ENCODE assay signal across 1 cellular context in the genomic region with DNA sequence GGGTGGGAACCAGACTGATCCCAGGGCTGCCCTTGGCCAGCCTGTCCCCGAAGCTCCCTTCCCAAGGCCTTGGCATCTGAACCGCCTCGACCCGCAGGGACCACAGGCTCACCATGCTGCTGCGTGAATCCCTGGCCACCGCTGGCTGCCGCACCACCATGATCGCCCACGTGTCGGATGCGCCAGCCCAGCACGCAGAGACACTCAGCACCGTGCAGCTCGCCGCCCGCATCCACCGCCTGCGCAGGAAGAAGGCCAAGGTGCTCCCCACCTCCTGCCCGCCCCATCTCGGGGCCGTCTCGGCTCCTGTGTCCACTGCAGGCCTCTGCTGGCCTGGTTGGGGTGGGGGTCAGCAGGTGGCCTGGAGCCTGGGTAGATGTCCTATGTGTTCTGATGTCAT.
TF ChIP-seq lines count a peak whose summit lies in the region.

No MANE protein-coding gene starts in this region.

TF ChIP-seq in H1, 55 proteins besides CTCF, POLR2A, EP300 and RAD21:
- TF ChIP-seq SIN3A (conservative IDR thresholded peaks at IDR 0.05 in 1 of 2, IDR thresholded peaks at IDR 0.05 in 1 of 2; ENCODE audit: low read depth in 1 of 2, low read length in 2 of 2) (no peak), KDM5A (IDR thresholded peaks at IDR 0.05; ENCODE audit: low read length) (no peak), KDM1A (IDR thresholded peaks at IDR 0.05; ENCODE audit: borderline replicate concordance, low read length) (no peak), CREB1 (IDR thresholded peaks at IDR 0.05) (no peak), JUND (IDR thresholded peaks at IDR 0.05; ENCODE audit: low read length) (no peak), CBX5 (IDR thresholded peaks at IDR 0.05; ENCODE audit: low read depth, low read length) (no peak), CTBP2 (IDR thresholded peaks at IDR 0.05; ENCODE audit: borderline replicate concordance, insufficient read depth, insufficient read length, low read length) (no peak), ASH2L (IDR thresholded peaks at IDR 0.05; ENCODE audit: low read length) (no peak), HDAC6 (IDR thresholded peaks at IDR 0.05; ENCODE audit: low read depth, low read length) (no peak), EGR1 (IDR thresholded peaks at IDR 0.05; ENCODE audit: borderline replicate concordance, low read depth, low read length) (no peak)
- TF ChIP-seq, protein P1, sequence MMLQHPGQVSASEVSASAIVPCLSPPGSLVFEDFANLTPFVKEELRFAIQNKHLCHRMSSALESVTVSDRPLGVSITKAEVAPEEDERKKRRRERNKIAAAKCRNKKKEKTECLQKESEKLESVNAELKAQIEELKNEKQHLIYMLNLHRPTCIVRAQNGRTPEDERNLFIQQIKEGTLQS (IDR thresholded peaks at IDR 0.05; ENCODE audit: insufficient read depth, low read depth, low read length) = no peak
